17 cellular contexts compared by ENCODE assay signal in the genomic region with DNA sequence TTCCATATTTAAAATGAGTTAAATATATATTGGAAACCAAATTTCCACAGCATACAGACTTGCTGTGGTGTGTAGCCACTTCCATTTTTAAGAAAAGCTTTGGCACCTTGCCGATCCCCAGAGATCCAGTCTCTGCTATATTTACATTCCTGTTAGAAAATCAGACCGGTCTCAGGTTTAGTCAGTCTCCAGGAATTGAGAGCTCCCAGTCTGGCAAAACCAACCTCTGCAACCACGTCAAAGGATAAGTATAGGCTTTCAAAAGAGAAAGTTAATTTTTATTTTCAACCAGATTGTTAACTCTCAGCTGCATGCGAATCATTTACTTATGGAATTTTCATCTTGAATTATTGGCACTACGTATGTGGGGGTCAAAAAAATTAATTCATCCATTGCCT. TPM values are rescaled to one million over a fixed set of nuclear protein-coding genes. Genes with fewer than 3 reads are reported as not detected.
A peak's percentile ranks its signal among the peaks of the same experiment; 100 is the strongest.
DNase-seq lines count a peak whose midpoint lies in the region; ATAC-seq and TF ChIP-seq lines count a peak whose summit lies in the region.
"Had no signal": no experiment of that assay in that cellular context is flagged by ENCODE, and none has a peak within 500 bp of the region (broad histone marks: within the 10 kb centered on the region; RNA-seq: fewer than 3 reads in every experiment).

No MANE protein-coding gene starts in this region.

- peaks cover 44% of the 10 kb centered on the region for H3K36me3 Mint-ChIP-seq in MCF 10A (ENCODE audit: insufficient read depth, unreplicated experiment)

- no TSS peak for BruUV-seq in MCF 10A (replicated peaks; lab: Mats Ljungman, UMichigan)

- H3K4me3 Mint-ChIP-seq in MCF 10A (ENCODE audit: unreplicated experiment): no peak overlapping the region
- H3K4me3 Mint-ChIP-seq: stimulated activated naive CD8-positive, alpha-beta T cell treated with anti-CD3 and anti-CD28 coated beads, Interleukin-15, Interleukin-2, amounts not matched to agents 100 ng/mL and 50 ng/mL, for 24 hours had no signal

- H3K4me1 ChIP-seq in breast epithelium: no peaks in the 10 kb centered on the region
- H3K4me1 ChIP-seq in lower lobe of right lung: no peaks in the 10 kb centered on the region

- CTCF ChIA-PET in MCF 10A (lab: Yijun Ruan, JAX): interaction anchor here (0.6 to 0.8 kb wide), 3 partner anchors 64 to 86 kb away, joined by 3 read pairs; no protein-coding TSS in a partner anchor

- peak in 1 of 2 donors; percentile 54 for DNase-seq in breast epithelium (ENCODE audit: low spot score in 2 of 2)
- no peak for DNase-seq in MCF 10A (ENCODE audit: unreplicated experiment)
- peak; percentile 30 to 65 for DNase-seq in cardiac fibroblast (ENCODE audit: low read depth in 2 of 2)
- no peak for DNase-seq in lower lobe of right lung
- DNase-seq in left ventricle myocardium superior: no peak
- DNase-seq in NCI-H748 (lab: John Stamatoyannopoulos, UW; ENCODE audit: unreplicated experiment): no peak
- DNase-seq: 8988T; DND-41; NCI-H1092 treated with DMSO at 0.1 percent for 48 hours; NCI-H526 treated with DMSO at 0.1 percent for 48 hours; SHP77 treated with DMSO at 0.1 percent for 48 hours; stimulated activated CD4-positive, alpha-beta T cell treated with anti-CD3 and anti-CD28 coated beads, Interleukin-4, amount 100 ng/mL, for 24 hours had no signal

- H3K27ac Mint-ChIP-seq in MCF 10A (ENCODE audit: low read depth, unreplicated experiment): no peak overlapping the region
- H3K27ac Mint-ChIP-seq: stimulated activated naive CD8-positive, alpha-beta T cell treated with anti-CD3 and anti-CD28 coated beads, Interleukin-15, Interleukin-2, amounts not matched to agents 100 ng/mL and 50 ng/mL, for 24 hours had no signal

- H3K27me3 Mint-ChIP-seq in MCF 10A (ENCODE audit: insufficient read depth, unreplicated experiment): no peaks in the 10 kb centered on the region
- H3K27me3 Mint-ChIP-seq: stimulated activated naive CD8-positive, alpha-beta T cell treated with anti-CD3 and anti-CD28 coated beads, Interleukin-15, Interleukin-2, amounts not matched to agents 100 ng/mL and 50 ng/mL, for 24 hours had no signal

- H3K9me3 Mint-ChIP-seq in MCF 10A (ENCODE audit: unreplicated experiment): no peaks in the 10 kb centered on the region
- H3K9me3 Mint-ChIP-seq: stimulated activated naive CD8-positive, alpha-beta T cell treated with anti-CD3 and anti-CD28 coated beads, Interleukin-15, Interleukin-2, amounts not matched to agents 100 ng/mL and 50 ng/mL, for 24 hours had no signal

- TF ChIP-seq CTCF in breast epithelium (IDR thresholded peaks at IDR 0.05) (no peak), MCF 10A (IDR thresholded peaks at IDR 0.05; ENCODE audit: unreplicated experiment) (no peak), cardiac fibroblast (IDR thresholded peaks at IDR 0.05; ENCODE audit: low read depth, low read length) (no peak), lower lobe of right lung (IDR thresholded peaks at IDR 0.05) (no peak)

- peak overlapping the region in 2 of 3 donors; percentile 9 to 12 for H3K4me3 ChIP-seq in breast epithelium
- H3K4me3 ChIP-seq in cardiac fibroblast (replicated peaks in 1 of 2; ENCODE audit: low read depth in 2 of 2, low read length in 2 of 2): no peak overlapping the region
- no peak overlapping the region for H3K4me3 ChIP-seq in lower lobe of right lung

- H3K36me3 ChIP-seq in breast epithelium (no peaks in the 10 kb centered on the region), lower lobe of right lung (no peaks in the 10 kb centered on the region)

- POLR2A ChIA-PET in MCF 10A (lab: Yijun Ruan, JAX): interaction anchor here (0.6 kb wide), 1 partner anchor 81 kb away, joined by 3 read pairs; no protein-coding TSS in a partner anchor

- no peak for TF ChIP-seq POLR2A in breast epithelium (IDR thresholded peaks at IDR 0.05)

- H3K9me3 ChIP-seq in breast epithelium: no peaks in the 10 kb centered on the region
- H3K9me3 ChIP-seq in lower lobe of right lung: no peaks in the 10 kb centered on the region

- ATAC-seq in lower lobe of right lung (peak; percentile 25 to 87), esophagus mucosa (no peak), left ventricle myocardium superior (no peak), GM21528 (IDR thresholded peaks at IDR 0.05; ENCODE audit: low FRiP score, unreplicated experiment) (no peak)

- H3K4me1 Mint-ChIP-seq in MCF 10A (ENCODE audit: insufficient read depth, unreplicated experiment): no peaks in the 10 kb centered on the region

- H3K27ac ChIP-seq in breast epithelium (peak overlapping the region; percentile 29 to 50), lower lobe of right lung (no peak overlapping the region)
- H3K27ac ChIP-seq: HL-60, VCaP had no signal

- intact Hi-C loops in breast epithelium (cut with DNase I; ENCODE audit: low total_unique reads) (no loop called here), MCF 10A (cut with micrococcal nuclease) (no loop called here), lower lobe of right lung (cut with DNase I) (no loop called here), left ventricle myocardium superior (cut with micrococcal nuclease) (no loop called here)

- no peaks in the 10 kb centered on the region for H3K27me3 ChIP-seq in breast epithelium
- no peaks in the 10 kb centered on the region for H3K27me3 ChIP-seq in lower lobe of right lung (ENCODE audit: low read depth)

RNA-seq across cellular contexts. Expression of a gene that starts 28.1 kb away (rescaled TPM):
- total RNA-seq in breast epithelium (10 to 100 TPM; 18.9 to 23.6 (median 19.5) TPM), MCF 10A (2022) (24.3 and 29.7 TPM in 2 replicates), lower lobe of right lung (8.4 TPM), esophagus mucosa (12.1 TPM), left ventricle myocardium superior (3.7 TPM)

RNA-seq across cellular contexts. Expression of a gene that starts 38.1 kb away (rescaled TPM):
- total RNA-seq in breast epithelium: 10 to 100 TPM; 15.7 to 19.9 (median 17.7) TPM
- total RNA-seq in MCF 10A (2022): 26.9 and 29.2 TPM in 2 replicates
- 14.7 TPM for total RNA-seq in lower lobe of right lung
- 14.1 TPM for total RNA-seq in esophagus mucosa
- 14.5 TPM for total RNA-seq in left ventricle myocardium superior

Comparison
In these comparisons a context has a peak if more than half of its experiments do, and no peak if none do; other contexts are left out.
1. DNase-seq: peak in cardiac fibroblast (2 of 2); none in MCF 10A (single experiment), lower lobe of right lung (single experiment), left ventricle myocardium superior (single experiment) and NCI-H748 (single experiment).
2. H3K4me3 ChIP-seq: peak in breast epithelium (2 of 3); none in cardiac fibroblast (0 of 2) and lower lobe of right lung (single experiment).
3. ATAC-seq: peak in lower lobe of right lung (2 of 2); none in esophagus mucosa (single experiment), left ventricle myocardium superior (single experiment) and GM21528 (single experiment).